Comparison of ENCODE assay signal across 8 cellular contexts in the genomic region with DNA sequence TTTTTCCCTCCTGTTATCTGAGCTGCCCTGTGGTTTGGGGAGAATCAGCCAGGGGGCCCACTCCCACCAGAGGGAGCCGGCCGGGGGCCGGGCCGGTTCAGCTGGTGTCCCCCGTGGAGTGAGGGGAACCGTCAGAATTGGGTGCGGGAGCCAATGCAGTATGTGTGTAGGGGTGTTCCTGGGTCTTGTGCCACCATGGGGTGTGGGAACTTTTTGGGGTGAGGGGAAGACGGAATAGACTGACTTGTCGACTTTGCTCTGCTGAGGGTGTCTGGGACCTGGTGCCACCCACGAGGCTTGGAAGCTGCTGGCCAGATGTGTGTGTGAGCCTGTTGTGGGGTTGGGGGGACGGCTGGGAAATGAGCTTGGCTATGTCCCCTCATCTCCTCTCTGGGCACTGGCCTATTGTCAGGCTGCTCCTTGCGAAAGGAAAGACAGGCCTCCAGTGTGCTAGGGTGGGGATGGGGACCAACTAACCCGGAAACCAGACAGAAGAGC.
DNase-seq lines count a peak whose midpoint lies in the region; ATAC-seq and TF ChIP-seq lines count a peak whose summit lies in the region.

No MANE protein-coding gene starts in this region.

- ATAC-seq in HG02798 (IDR thresholded peaks at IDR 0.05; ENCODE audit: poor library complexity, unreplicated experiment) (no peak), HG02970 (IDR thresholded peaks at IDR 0.05; ENCODE audit: low FRiP score, unreplicated experiment) (no peak)

- H3K9me3 ChIP-seq in KOPT-K1 (ENCODE audit: insufficient read depth, low read length, poor library complexity, severe bottlenecking) (no peaks in the 10 kb centered on the region), muscle layer of duodenum (ENCODE audit: control insufficient read depth in 1 of 2, low read length in 2 of 2) (no peaks in the 10 kb centered on the region)

- no peaks in the 10 kb centered on the region for H3K27me3 ChIP-seq in muscle layer of duodenum (ENCODE audit: low read depth, low read length)

- TF ChIP-seq CTCF in AG09319 (IDR thresholded peaks at IDR 0.05; ENCODE audit: low read depth, low read length), result peak; percentile 24; the same call in 1 of the 2 replicates

- H3K27ac ChIP-seq in KOPT-K1 (ENCODE audit: low read depth, low read length, poor library complexity, severe bottlenecking) (peak overlapping the region; percentile 69), muscle layer of duodenum (ENCODE audit: low read length) (peak overlapping the region; percentile 83)

- H3K4me1 ChIP-seq in muscle layer of duodenum (ENCODE audit: control insufficient read depth in 1 of 2, insufficient read depth in 2 of 2, low read length in 2 of 2), result peaks cover 41 to 81% of the 10 kb centered on the region in 2 donors

- no peaks in the 10 kb centered on the region for H3K36me3 ChIP-seq in KOPT-K1 (ENCODE audit: insufficient read depth, low read length)
- peaks cover 0 to 12% of the 10 kb centered on the region in 2 donors for H3K36me3 ChIP-seq in muscle layer of duodenum (ENCODE audit: control insufficient read depth in 1 of 2, insufficient read depth in 2 of 2, low read length in 2 of 2)

- DNase-seq in AG09319 (ENCODE audit: extremely low read depth, low read depth) (no peak), foreskin melanocyte (no peak), LoVo (ENCODE audit: low spot score) (no peak)
- peak; percentile 31 for DNase-seq in central memory CD4-positive, alpha-beta T cell

- H3K4me3 ChIP-seq in muscle layer of duodenum (ENCODE audit: low read depth in 1 of 2, low read length in 2 of 2), result peak overlapping the region; percentile 89 to 94
